In the genomic region with DNA sequence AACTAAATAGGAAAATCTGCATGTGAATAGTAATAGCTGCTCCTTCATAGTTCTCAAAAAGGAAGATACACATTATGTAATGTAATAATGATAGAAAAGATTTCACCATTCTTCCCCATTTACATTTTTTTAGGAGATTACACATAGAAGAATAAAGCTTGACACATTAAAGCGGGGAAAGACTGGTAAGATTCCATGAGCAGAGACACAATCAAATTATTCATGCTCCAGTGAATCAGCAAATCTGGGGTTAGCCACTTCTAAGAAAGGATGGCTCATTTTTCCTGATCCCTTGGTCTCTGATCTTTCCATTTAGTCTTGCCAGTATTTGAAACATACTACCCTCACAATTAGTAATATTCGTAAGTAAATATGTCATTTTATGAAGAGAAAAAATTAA, we compare ENCODE assay signal across 12 cellular contexts.
DNase-seq lines count a peak whose midpoint lies in the region; ATAC-seq and TF ChIP-seq lines count a peak whose summit lies in the region.
"Had no signal": no experiment of that assay in that cellular context is flagged by ENCODE, and none has a peak within 500 bp of the region (broad histone marks: within the 10 kb centered on the region; RNA-seq: fewer than 3 reads in every experiment).

No MANE protein-coding gene starts in this region.

- no peak for TF ChIP-seq POLR2A in tibial nerve (IDR thresholded peaks at IDR 0.05)

- no peaks in the 10 kb centered on the region for H3K27me3 ChIP-seq in smooth muscle cell (ENCODE audit: low read depth)
- no peaks in the 10 kb centered on the region for H3K27me3 ChIP-seq in tibial nerve
- H3K27me3 ChIP-seq: right lobe of liver had no signal

- H3F3A ChIP-seq in smooth muscle cell (ENCODE audit: low read depth), result no peaks in the 10 kb centered on the region

- 53% methylated on average over 2 of the region's 2 CpGs for WGBS in smooth muscle cell (ENCODE audit: low lambda C conversion rate)
- 40 to 45% methylated on average over 2 of the region's 2 CpGs for WGBS in tibial nerve, 2 donors

- intact Hi-C loops in activated CD8-positive, alpha-beta T cell treated with anti-CD3 and anti-CD28 coated beads for 36 hours (cut with micrococcal nuclease), result no loop called here

- no peak overlapping the region for H3K4me3 ChIP-seq in smooth muscle cell
- no peak overlapping the region for H3K4me3 ChIP-seq in tibial nerve
- H3K4me3 ChIP-seq: right lobe of liver had no signal

- peaks cover 3% of the 10 kb centered on the region for H4K20me1 ChIP-seq in smooth muscle cell (ENCODE audit: low read depth)

- no peaks in the 10 kb centered on the region for H3K9me3 Mint-ChIP-seq in activated CD8-positive, alpha-beta T cell treated with anti-CD3 and anti-CD28 coated beads for 36 hours
- no peaks in the 10 kb centered on the region for H3K9me3 Mint-ChIP-seq in activated CD8-positive, alpha-beta T cell treated with anti-CD3 and anti-CD28 coated beads, Interleukin-2, amount 10 ng/mL, durations not matched to agents 7 days and 5 days (ENCODE audit: insufficient read depth)
- H3K9me3 Mint-ChIP-seq: activated CD4-positive, alpha-beta memory T cell treated with anti-CD3 and anti-CD28 coated beads for 36 hours had no signal

- H3K4me2 ChIP-seq in smooth muscle cell, result peak overlapping the region; percentile 2

- H3K27me3 Mint-ChIP-seq in activated CD8-positive, alpha-beta T cell treated with anti-CD3 and anti-CD28 coated beads for 36 hours, result no peaks in the 10 kb centered on the region
- no peaks in the 10 kb centered on the region for H3K27me3 Mint-ChIP-seq in activated CD8-positive, alpha-beta T cell treated with anti-CD3 and anti-CD28 coated beads, Interleukin-2, amount 10 ng/mL, durations not matched to agents 7 days and 5 days (ENCODE audit: low read depth)
- H3K27me3 Mint-ChIP-seq: activated CD4-positive, alpha-beta memory T cell treated with anti-CD3 and anti-CD28 coated beads for 36 hours had no signal

- H3K9me3 ChIP-seq in smooth muscle cell (replicated peaks; ENCODE audit: low read depth), result no peaks in the 10 kb centered on the region
- no peaks in the 10 kb centered on the region for H3K9me3 ChIP-seq in tibial nerve
- H3K9me3 ChIP-seq: right lobe of liver had no signal

- peak overlapping the region; percentile 27 for H3K9ac ChIP-seq in smooth muscle cell (ENCODE audit: low read depth)

- peak overlapping the region; percentile 77 for H3K27ac ChIP-seq in smooth muscle cell (ENCODE audit: low read depth)
- H3K27ac ChIP-seq in tibial nerve, result peak overlapping the region in 2 of 4 donors; percentile 29 to 49
- H3K27ac ChIP-seq: right lobe of liver had no signal

- peaks cover 8% of the 10 kb centered on the region for H3K36me3 Mint-ChIP-seq in activated CD8-positive, alpha-beta T cell treated with anti-CD3 and anti-CD28 coated beads for 36 hours (ENCODE audit: low read depth)
- peaks cover 8% of the 10 kb centered on the region for H3K36me3 Mint-ChIP-seq in activated CD8-positive, alpha-beta T cell treated with anti-CD3 and anti-CD28 coated beads, Interleukin-2, amount 10 ng/mL, durations not matched to agents 7 days and 5 days (ENCODE audit: low read depth)

- TF ChIP-seq EP300 in tibial nerve (IDR thresholded peaks at IDR 0.05), result no peak

- peaks cover 8% of the 10 kb centered on the region for H3K4me1 Mint-ChIP-seq in activated CD8-positive, alpha-beta T cell treated with anti-CD3 and anti-CD28 coated beads for 36 hours (ENCODE audit: low read depth)
- no peaks in the 10 kb centered on the region for H3K4me1 Mint-ChIP-seq in activated CD8-positive, alpha-beta T cell treated with anti-CD3 and anti-CD28 coated beads, Interleukin-2, amount 10 ng/mL, durations not matched to agents 7 days and 5 days (ENCODE audit: low read depth)

- CTCF ChIA-PET in activated CD8-positive, alpha-beta T cell treated with anti-CD3 and anti-CD28 coated beads for 36 hours (lab: Charles Lee), result interaction anchor here (0.6 to 1.7 kb wide), 9 partner anchors 10 to 188 kb away, joined by 3 to 5 read pairs (median 3); no protein-coding TSS in a partner anchor
- CTCF ChIA-PET in activated CD8-positive, alpha-beta T cell treated with anti-CD3 and anti-CD28 coated beads, Interleukin-2, amount 10 ng/mL, durations not matched to agents 7 days and 5 days (lab: Charles Lee), result interaction anchor here (0.7 to 2.9 kb wide), 19 partner anchors 9 to 406 kb away, joined by 3 to 14 read pairs (median 4); no protein-coding TSS in a partner anchor

- no peaks in the 10 kb centered on the region for H3K79me2 ChIP-seq in smooth muscle cell (ENCODE audit: low read depth)

- no peak overlapping the region for H2AFZ ChIP-seq in smooth muscle cell (ENCODE audit: low read depth)

- no peak for ATAC-seq in activated CD8-positive, alpha-beta T cell treated with anti-CD3 and anti-CD28 coated beads for 36 hours
- no peak for ATAC-seq in activated CD8-positive, alpha-beta T cell treated with anti-CD3 and anti-CD28 coated beads, Interleukin-2, amount 10 ng/mL, durations not matched to agents 7 days and 5 days
- no peak for ATAC-seq in HG03521 (IDR thresholded peaks at IDR 0.05; ENCODE audit: unreplicated experiment)

- H3K4me1 ChIP-seq in smooth muscle cell (ENCODE audit: low read depth) (peaks cover 8% of the 10 kb centered on the region), tibial nerve (peaks cover 0 to 7% (median 3%) of the 10 kb centered on the region in 4 donors)
- H3K4me1 ChIP-seq: right lobe of liver had no signal

- no peak for TF ChIP-seq CTCF in activated CD8-positive, alpha-beta T cell treated with anti-CD3 and anti-CD28 coated beads for 36 hours (IDR thresholded peaks at IDR 0.05)
- TF ChIP-seq CTCF in smooth muscle cell (IDR thresholded peaks at IDR 0.05; ENCODE audit: borderline replicate concordance, insufficient read depth, poor library complexity, severe bottlenecking) (no peak), tibial nerve (IDR thresholded peaks at IDR 0.05) (no peak)

- DNase-seq in activated CD8-positive, alpha-beta T cell treated with anti-CD3 and anti-CD28 coated beads for 36 hours, result no peak
- DNase-seq in activated CD8-positive, alpha-beta T cell treated with anti-CD3 and anti-CD28 coated beads, Interleukin-2, amount 10 ng/mL, durations not matched to agents 7 days and 5 days, result no peak
- peak; percentile 17 for DNase-seq in SW480 (ENCODE audit: low spot score)
- peak; percentile 57 for DNase-seq in fibroblast of peridontal ligament (ENCODE audit: extremely low read depth)
- no peak for DNase-seq in smooth muscle cell (lab: John Stamatoyannopoulos, UW; ENCODE audit: unreplicated experiment)
- no peak for DNase-seq in tibial nerve (ENCODE audit: low spot score in 2 of 2)
- no peak for DNase-seq in DMS114 treated with DMSO at 0.1 percent for 48 hours (lab: John Stamatoyannopoulos, UW; ENCODE audit: unreplicated experiment)
- DNase-seq: activated CD4-positive, alpha-beta memory T cell treated with anti-CD3 and anti-CD28 coated beads for 36 hours; amniotic stem cell; NCI-H1436 treated with DMSO at 0.1 percent for 48 hours; right lobe of liver had no signal

- POLR2A ChIA-PET in activated CD8-positive, alpha-beta T cell treated with anti-CD3 and anti-CD28 coated beads for 36 hours (lab: Charles Lee), result no interaction called here
- POLR2A ChIA-PET in activated CD8-positive, alpha-beta T cell treated with anti-CD3 and anti-CD28 coated beads, Interleukin-2, amount 10 ng/mL, durations not matched to agents 7 days and 5 days (lab: Charles Lee), result no interaction called here

- H3K4me3 Mint-ChIP-seq in activated CD8-positive, alpha-beta T cell treated with anti-CD3 and anti-CD28 coated beads for 36 hours, result no peak overlapping the region
- no peak overlapping the region for H3K4me3 Mint-ChIP-seq in activated CD8-positive, alpha-beta T cell treated with anti-CD3 and anti-CD28 coated beads, Interleukin-2, amount 10 ng/mL, durations not matched to agents 7 days and 5 days
- H3K4me3 Mint-ChIP-seq: activated CD4-positive, alpha-beta memory T cell treated with anti-CD3 and anti-CD28 coated beads for 36 hours had no signal

- H3K36me3 ChIP-seq in smooth muscle cell (ENCODE audit: low read depth) (peaks cover 12% of the 10 kb centered on the region), tibial nerve (peaks cover 0 to 26% (median 0%) of the 10 kb centered on the region in 3 donors)

- H3K27ac Mint-ChIP-seq in activated CD8-positive, alpha-beta T cell treated with anti-CD3 and anti-CD28 coated beads for 36 hours, result peak overlapping the region; percentile 52
- H3K27ac Mint-ChIP-seq in activated CD8-positive, alpha-beta T cell treated with anti-CD3 and anti-CD28 coated beads, Interleukin-2, amount 10 ng/mL, durations not matched to agents 7 days and 5 days, result no peak overlapping the region
- H3K27ac Mint-ChIP-seq: activated CD4-positive, alpha-beta memory T cell treated with anti-CD3 and anti-CD28 coated beads for 36 hours had no signal

Comparison
In these comparisons a context has a peak if more than half of its experiments do, and no peak if none do; other contexts are left out.
1. DNase-seq: peak in SW480 (single experiment) and fibroblast of peridontal ligament (single experiment); none in activated CD8-positive, alpha-beta T cell treated with anti-CD3 and anti-CD28 coated beads for 36 hours (single experiment), activated CD8-positive, alpha-beta T cell treated with anti-CD3 and anti-CD28 coated beads, Interleukin-2, amount 10 ng/mL, durations not matched to agents 7 days and 5 days (single experiment), smooth muscle cell (single experiment), tibial nerve (0 of 2) and DMS114 treated with DMSO at 0.1 percent for 48 hours (single experiment).